Comparison of ENCODE assay signal across 10 cellular contexts in genomic region chr2:109348645-109349554, GRCh38.
DNase-seq lines count a peak whose midpoint lies in the region; ATAC-seq, FAIRE-seq and TF ChIP-seq lines count a peak whose summit lies in the region.
"Had no signal": no experiment of that assay in that cellular context is flagged by ENCODE, and none has a peak within 500 bp of the region (broad histone marks: within the 10 kb centered on the region; RNA-seq: fewer than 3 reads in every experiment).

No MANE protein-coding gene starts in this region.

- H3K36me3 ChIP-seq in GM12878 (ENCODE audit: control insufficient read depth in 2 of 2, insufficient read depth in 2 of 2, low read length in 1 of 2) (no peaks in the 10 kb centered on the region), GM23248 (ENCODE audit: low read depth) (no peaks in the 10 kb centered on the region)

- H2AFZ ChIP-seq in GM12878 (ENCODE audit: control insufficient read depth, low read depth, low read length) (no peak overlapping the region), GM23248 (no peak overlapping the region)

- H3K9ac ChIP-seq in GM12878 (ENCODE audit: control insufficient read depth, insufficient read depth, low read length), result no peak overlapping the region
- no peak overlapping the region for H3K9ac ChIP-seq in GM23248
- H3K9ac ChIP-seq: KMS-11 had no signal

- H4K20me1 ChIP-seq in GM12878 (ENCODE audit: control insufficient read depth, insufficient read depth) (no peaks in the 10 kb centered on the region), GM23248 (ENCODE audit: insufficient read depth) (no peaks in the 10 kb centered on the region)

- H3K9me3 ChIP-seq in GM12878 (replicated peaks; ENCODE audit: control insufficient read depth, insufficient read depth, low read length) (no peaks in the 10 kb centered on the region), GM23248 (ENCODE audit: low read depth) (no peaks in the 10 kb centered on the region)

- peak; percentile 61 for ATAC-seq in GM12878

- peaks cover 16% of the 10 kb centered on the region for H3F3A ChIP-seq in GM23248 (ENCODE audit: insufficient read depth)

- H3K79me2 ChIP-seq in GM12878 (ENCODE audit: control insufficient read depth, insufficient read depth, low read length) (no peaks in the 10 kb centered on the region), GM23248 (ENCODE audit: insufficient read depth) (0 out of 2 replicates have a peak, but pooled peaks cover 3% of the 10 kb centered on the region)

- peaks cover 0 to 2% (median 0%) of the 10 kb centered on the region in 3 donors for H3K9me3 Mint-ChIP-seq in IgD-negative memory B cell

- H3K36me3 Mint-ChIP-seq in IgD-negative memory B cell, result no peaks in the 10 kb centered on the region

- H3K27me3 Mint-ChIP-seq in IgD-negative memory B cell, result peaks cover 8% of the 10 kb centered on the region

- no peak for FAIRE-seq in GM12878 (lab: Jason Lieb, UNC)

- peak; percentile 14 to 19 for DNase-seq in activated CD4-positive, alpha-beta T cell treated with anti-CD3 and anti-CD28 coated beads for 4 hours
- no peak for DNase-seq in activated CD4-positive, alpha-beta T cell treated with anti-CD3 and anti-CD28 coated beads, Interleukin-2, amount 50 U/mL, for 4 hours
- DNase-seq in GM12878 (ENCODE audit: low read depth, low spot score) (no peak), OCI-M1 (lab: John Stamatoyannopoulos, UW) (no peak), GM23248 (no peak), GM13977 (ENCODE audit: low spot score) (no peak)
- DNase-seq in stimulated activated CD8-positive, alpha-beta memory T cell treated with anti-CD3 and anti-CD28 coated beads, Interleukin-7, amount 100 ng/mL, for 1 hour (ENCODE audit: low read depth in 2 of 2), result peak; percentile 16 to 18

- H3K4me3 Mint-ChIP-seq in IgD-negative memory B cell, result peak overlapping the region in 3 of 4 donors; percentile 2 to 93 (median 63)

- 11% methylated on average over 14 of the region's 14 CpGs for WGBS in GM12878 (ENCODE audit: insufficient coverage, insufficient replicate concordance, low lambda C conversion rate, missing lambda C conversion rate)
- WGBS in GM23248 (ENCODE audit: low coverage in 1 of 2, low lambda C conversion rate in 2 of 2, missing lambda C conversion rate in 2 of 2), 2 experiments, result 94 to 96% methylated on average over 14 of the region's 14 CpGs

- TF ChIP-seq CTCF in GM12878 (IDR thresholded peaks at IDR 0.05 in 2 of 3, conservative IDR thresholded peaks at IDR 0.05 in 1 of 3; ENCODE audit: control insufficient read depth in 2 of 3, extremely low read depth in 1 of 3, insufficient read depth in 1 of 3, low read depth in 3 of 3, low read length in 3 of 3), result no peak
- TF ChIP-seq CTCF in GM13977 (IDR thresholded peaks at IDR 0.05; ENCODE audit: extremely low read depth, insufficient read depth, missing control alignments), result no peak

- 0 out of 2 replicates have a peak, but pooled peaks cover 3% of the 10 kb centered on the region for H3K4me1 ChIP-seq in GM12878 (ENCODE audit: control insufficient read depth, insufficient read depth, low read length)
- peaks cover 14% of the 10 kb centered on the region for H3K4me1 ChIP-seq in GM23248 (ENCODE audit: insufficient read depth)

- TF ChIP-seq POLR2A in GM12878 (IDR thresholded peaks at IDR 0.05; ENCODE audit: low read depth, low read length), result no peak

- CTCF ChIA-PET in GM12878 (lab: Yijun Ruan, JAX), result no interaction called here

- intact Hi-C loops in GM12878 (cut with micrococcal nuclease; ENCODE audit: unreplicated experiment), result no loop called here

- no peak for TF ChIP-seq RAD21 in GM12878 (IDR thresholded peaks at IDR 0.05; ENCODE audit: insufficient read depth, low read depth, low read length)

- H3K4me1 Mint-ChIP-seq in IgD-negative memory B cell, result peaks cover 0 to 13% (median 11%) of the 10 kb centered on the region in 3 donors

- H3K4me2 ChIP-seq in GM12878 (ENCODE audit: control insufficient read depth, insufficient read depth) (peak overlapping the region; percentile 28; the same call in 1 of the 2 replicates), GM23248 (ENCODE audit: unreplicated experiment) (no peak overlapping the region)
- H3K4me2 ChIP-seq: KMS-11 had no signal

- H3K27me3 ChIP-seq in GM12878 (replicated peaks in 1 of 2; ENCODE audit: control insufficient read depth in 2 of 2, insufficient read depth in 2 of 2, low read length in 1 of 2) (no peaks in the 10 kb centered on the region), GM23248 (replicated peaks; ENCODE audit: insufficient read depth) (no peaks in the 10 kb centered on the region)

- RAD21 ChIA-PET in GM12878 (lab: Charles Lee; ENCODE audit: unreplicated experiment), result no interaction called here

- POLR2A ChIA-PET in GM12878 (lab: Charles Lee), result no interaction called here

- in situ Hi-C loops in GM12878 (cut with MboI) (no loop called here), GM23248 (cut with MboI) (no loop called here), GM13977 (cut with MboI; ENCODE audit: low pct_unique_long_range_greater_than_20kb, low sequenced_read_pairs, unreplicated experiment) (no loop called here)

- H3K27ac ChIP-seq in GM12878 (ENCODE audit: control insufficient read depth, insufficient read depth) (no peak overlapping the region), GM23248 (no peak overlapping the region)
- H3K27ac ChIP-seq: C4-2B, KMS-11 had no signal

- H3K9me2 ChIP-seq in GM23248 (ENCODE audit: insufficient read depth), result no peaks in the 10 kb centered on the region

- BruUV-seq in GM12878 (replicated peaks; lab: Mats Ljungman, UMichigan), result no TSS peak

- SMC1A ChIA-PET in GM12878 (lab: Charles Lee; ENCODE audit: uncharacterized antibody, unreplicated experiment), result interaction anchor here (1.0 kb wide), 1 partner anchor 17 kb away, joined by 5 read pairs; no protein-coding TSS in a partner anchor

- H3K4me3 ChIP-seq in GM12878 (no peak overlapping the region), GM23248 (no peak overlapping the region)

- TF ChIP-seq EP300 in GM12878 (IDR thresholded peaks at IDR 0.05; ENCODE audit: borderline replicate concordance in 1 of 2, control insufficient read depth in 1 of 2, low read depth in 2 of 2, low read length in 2 of 2), result no peak

- H3K27ac Mint-ChIP-seq in IgD-negative memory B cell, result peak overlapping the region in 1 of 3 donors; percentile 11

TF ChIP-seq in GM12878, 131 proteins besides CTCF, POLR2A, EP300 and RAD21:
- TF ChIP-seq REST (IDR thresholded peaks at IDR 0.05; ENCODE audit: low read depth, low read length), result no peak
- TF ChIP-seq IKZF1 (conservative IDR thresholded peaks at IDR 0.05), result no peak
- TF ChIP-seq YY1 (IDR thresholded peaks at IDR 0.05; ENCODE audit: low read depth, low read length), result 0 out of 2 replicates have a peak, but pooled peaks have one; percentile 27

Comparison
In these comparisons a context has a peak if more than half of its experiments do, and no peak if none do; other contexts are left out.
1. DNase-seq: peak in activated CD4-positive, alpha-beta T cell treated with anti-CD3 and anti-CD28 coated beads for 4 hours (2 of 2) and stimulated activated CD8-positive, alpha-beta memory T cell treated with anti-CD3 and anti-CD28 coated beads, Interleukin-7, amount 100 ng/mL, for 1 hour (2 of 2); none in activated CD4-positive, alpha-beta T cell treated with anti-CD3 and anti-CD28 coated beads, Interleukin-2, amount 50 U/mL, for 4 hours (0 of 2), GM12878 (single experiment), OCI-M1 (single experiment), GM23248 (single experiment) and GM13977 (single experiment).